Comparison of ENCODE assay signal across 9 cellular contexts in the genomic region with DNA sequence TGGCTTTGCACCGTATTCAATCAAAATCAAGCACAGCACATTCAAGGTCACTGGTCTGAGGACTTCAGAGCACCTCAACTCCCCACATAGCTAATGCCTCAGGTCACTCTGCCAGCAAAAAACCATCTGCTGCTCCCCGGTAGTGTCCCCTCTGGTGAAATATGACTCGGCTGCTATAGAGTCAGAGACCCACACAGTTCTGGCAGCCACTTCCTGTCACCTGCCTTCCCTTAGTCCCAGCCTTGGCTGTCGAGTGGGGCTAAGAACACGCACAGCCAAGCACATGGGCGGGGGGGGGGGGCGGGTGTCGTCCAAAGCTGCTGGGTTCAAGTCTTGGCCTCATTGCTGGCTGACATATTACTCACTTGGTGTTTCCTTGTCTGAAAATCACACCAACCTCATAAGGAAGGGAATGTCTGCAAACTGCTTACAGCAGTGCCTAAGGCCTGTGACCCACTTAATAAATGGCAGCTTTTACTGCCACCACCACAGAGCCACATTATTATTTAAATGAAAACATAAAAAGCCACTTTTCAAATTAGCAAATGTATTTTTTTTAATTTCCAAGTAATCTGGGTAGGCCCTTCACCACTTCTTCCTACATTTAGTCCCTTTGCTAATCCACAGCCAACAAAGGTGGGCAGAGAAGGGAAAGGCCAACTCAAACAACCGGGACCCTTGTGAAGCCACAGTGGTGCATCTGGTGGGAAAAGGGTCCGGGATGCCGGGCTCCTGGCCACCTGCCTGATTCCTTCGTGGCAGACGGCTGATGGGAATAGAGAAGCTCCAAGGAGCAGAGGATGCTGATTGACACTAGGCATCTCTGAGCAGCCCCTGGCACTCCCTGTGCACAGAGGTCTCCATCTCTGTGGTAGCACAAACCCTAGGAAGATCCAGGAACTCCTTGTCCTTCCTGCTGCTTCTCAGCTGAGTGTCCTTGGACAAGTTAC. TPM values are rescaled to one million over a fixed set of nuclear protein-coding genes. Genes with fewer than 3 reads are reported as not detected.
A peak's percentile ranks its signal among the peaks of the same experiment; 100 is the strongest.
DNase-seq lines count a peak whose midpoint lies in the region; ATAC-seq and TF ChIP-seq lines count a peak whose summit lies in the region.
"Had no signal": no experiment of that assay in that cellular context is flagged by ENCODE, and none has a peak within 500 bp of the region (broad histone marks: within the 10 kb centered on the region; RNA-seq: fewer than 3 reads in every experiment).

No MANE protein-coding gene starts in this region.

- intact Hi-C loops in gastrocnemius medialis (cut with DNase I; ENCODE audit: low total_unique reads), result loop anchor here (2.0 to 5.0 kb wide), 2 partner anchors 180 to 326 kb away; a partner anchor contains a TSS

- no peak for TF ChIP-seq RAD21 in SK-N-SH (IDR thresholded peaks at IDR 0.05; ENCODE audit: low read length)

- in situ Hi-C loops in gastrocnemius medialis (cut with MboI; ENCODE audit: low sequenced_read_pairs in 4 of 4), result no loop called here

- no peaks in the 10 kb centered on the region for H3K27me3 Mint-ChIP-seq in activated T-cell treated with anti-CD3 and anti-CD28 coated beads, Interleukin-2, amount 50 U/mL, for 72 hours (ENCODE audit: low read depth)

- no peak overlapping the region for H3K9ac ChIP-seq in SK-N-SH

- TF ChIP-seq POLR2A in gastrocnemius medialis (IDR thresholded peaks at IDR 0.05), result peak; percentile 17 to 33

- CTCF ChIA-PET in SK-N-SH (lab: Yijun Ruan, JAX), result interaction anchor here (1.0 to 6.3 kb wide), 6 partner anchors 11 to 255 kb away, joined by 3 to 39 read pairs (median 14); a partner anchor contains a TSS

- H3K27ac ChIP-seq in gastrocnemius medialis, result peak overlapping the region; percentile 81 to 91 (median 87)
- H3K27ac ChIP-seq in SK-N-SH (ENCODE audit: low read depth in 2 of 2, low read length in 1 of 2), result no peak overlapping the region; a peak in 1 of 4 replicates
- H3K27ac ChIP-seq: epithelial cell of prostate had no signal

- H3K9me3 ChIP-seq in gastrocnemius medialis (no peaks in the 10 kb centered on the region), SK-N-SH (no peaks in the 10 kb centered on the region; the same call in 1 of the 2 replicates)

- H3K79me2 ChIP-seq in SK-N-SH (ENCODE audit: insufficient read depth), result no peaks in the 10 kb centered on the region

- POLR2A ChIA-PET in SK-N-SH (lab: Yijun Ruan, JAX), result no interaction called here

- peaks cover 0 to 6% of the 10 kb centered on the region in 2 donors for H3K9me3 Mint-ChIP-seq in activated T-cell treated with anti-CD3 and anti-CD28 coated beads, Interleukin-2, amount 50 U/mL, for 72 hours

- peaks cover 4% of the 10 kb centered on the region for H3F3A ChIP-seq in SK-N-SH (replicated peaks; ENCODE audit: insufficient read depth)

- H3K27ac Mint-ChIP-seq in activated T-cell treated with anti-CD3 and anti-CD28 coated beads, Interleukin-2, amount 50 U/mL, for 72 hours, result peak overlapping the region; percentile 11

- no peak overlapping the region for H3K4me2 ChIP-seq in SK-N-SH

- H3K36me3 ChIP-seq in gastrocnemius medialis, result peaks cover 0 to 41% of the 10 kb centered on the region in 2 donors
- peaks cover 52 to 72% of the 10 kb centered on the region in 2 experiments for H3K36me3 ChIP-seq in SK-N-SH (replicated peaks in 1 of 2; ENCODE audit: control insufficient read depth in 1 of 2, insufficient read depth in 2 of 2, low read length in 1 of 2)

- H3K36me3 Mint-ChIP-seq in activated T-cell treated with anti-CD3 and anti-CD28 coated beads, Interleukin-2, amount 50 U/mL, for 72 hours (ENCODE audit: insufficient read depth in 2 of 2), result peaks cover 23 to 36% of the 10 kb centered on the region in 2 donors

- peaks cover 15% of the 10 kb centered on the region for H3K4me1 Mint-ChIP-seq in activated T-cell treated with anti-CD3 and anti-CD28 coated beads, Interleukin-2, amount 50 U/mL, for 72 hours (ENCODE audit: low read depth)

- no peak overlapping the region for H2AFZ ChIP-seq in SK-N-SH (ENCODE audit: low read depth)

- 83% methylated on average over 11 of the region's 13 CpGs for WGBS in SK-N-SH (ENCODE audit: low lambda C conversion rate)

- peak; percentile 78 for DNase-seq in NCI-H1092 treated with DMSO at 0.1 percent for 48 hours (lab: John Stamatoyannopoulos, UW)
- DNase-seq in activated T-cell treated with anti-CD3 and anti-CD28 coated beads, Interleukin-2, amount 50 U/mL, for 72 hours, result peak; percentile 50 to 57
- peak; percentile 80 to 93 for DNase-seq in gastrocnemius medialis
- no peak for DNase-seq in epidermal melanocyte (ENCODE audit: insufficient read length, low spot score)
- no peak for DNase-seq in RPMI8226
- DNase-seq in SK-N-SH, result no peak

- no peaks in the 10 kb centered on the region for H4K20me1 ChIP-seq in SK-N-SH (ENCODE audit: insufficient read depth)

- peak overlapping the region in 1 of 2 donors; percentile 11 for H3K4me3 Mint-ChIP-seq in activated T-cell treated with anti-CD3 and anti-CD28 coated beads, Interleukin-2, amount 50 U/mL, for 72 hours

- peaks cover 32 to 45% of the 10 kb centered on the region in 2 donors for H3K4me1 ChIP-seq in gastrocnemius medialis
- H3K4me1 ChIP-seq in SK-N-SH (ENCODE audit: control insufficient read depth in 1 of 2, insufficient read depth in 2 of 2, low read depth in 1 of 2, low read length in 1 of 2), result peaks cover 0 to 41% of the 10 kb centered on the region in 2 experiments; a peak in 2 of 4 replicates

- H3K27me3 ChIP-seq in gastrocnemius medialis (no peaks in the 10 kb centered on the region), SK-N-SH (ENCODE audit: insufficient read depth) (no peaks in the 10 kb centered on the region)

- ATAC-seq in GM19043 (IDR thresholded peaks at IDR 0.05; ENCODE audit: low read depth, unreplicated experiment) (peak; percentile 82), gastrocnemius medialis (peak; percentile 83 to 85), GM21526 (IDR thresholded peaks at IDR 0.05; ENCODE audit: low FRiP score, unreplicated experiment) (no peak)
- ATAC-seq in activated T-cell treated with anti-CD3 and anti-CD28 coated beads, Interleukin-2, amount 50 U/mL, for 72 hours (replicated peaks in 1 of 2), result peak; percentile 96 to 99

- TF ChIP-seq CTCF in gastrocnemius medialis (IDR thresholded peaks at IDR 0.05 in 4 of 5, conservative IDR thresholded peaks at IDR 0.05 in 1 of 5) (no peak), SK-N-SH (IDR thresholded peaks at IDR 0.05) (no peak)

- no peaks in the 10 kb centered on the region for H3K9me2 ChIP-seq in SK-N-SH

- TF ChIP-seq EP300 in SK-N-SH (IDR thresholded peaks at IDR 0.05; ENCODE audit: borderline replicate concordance in 1 of 2, low read depth in 1 of 2, low read length in 1 of 2), result no peak

- H3K4me3 ChIP-seq in gastrocnemius medialis, result no peak overlapping the region
- no peak overlapping the region for H3K4me3 ChIP-seq in SK-N-SH (ENCODE audit: low read depth in 2 of 2, low read length in 1 of 2)

TF ChIP-seq in SK-N-SH, 30 proteins besides CTCF, POLR2A, EP300 and RAD21 (continues in another document):
- TF ChIP-seq GABPA (IDR thresholded peaks at IDR 0.05; ENCODE audit: low read depth) (no peak), TCF12 (IDR thresholded peaks at IDR 0.05) (no peak), RXRA (IDR thresholded peaks at IDR 0.05; ENCODE audit: borderline replicate concordance, low read depth) (no peak)
- TF ChIP-seq, protein P1, sequence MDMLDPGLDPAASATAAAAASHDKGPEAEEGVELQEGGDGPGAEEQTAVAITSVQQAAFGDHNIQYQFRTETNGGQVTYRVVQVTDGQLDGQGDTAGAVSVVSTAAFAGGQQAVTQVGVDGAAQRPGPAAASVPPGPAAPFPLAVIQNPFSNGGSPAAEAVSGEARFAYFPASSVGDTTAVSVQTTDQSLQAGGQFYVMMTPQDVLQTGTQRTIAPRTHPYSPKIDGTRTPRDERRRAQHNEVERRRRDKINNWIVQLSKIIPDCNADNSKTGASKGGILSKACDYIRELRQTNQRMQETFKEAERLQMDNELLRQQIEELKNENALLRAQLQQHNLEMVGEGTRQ (IDR thresholded peaks at IDR 0.05; ENCODE audit: borderline replicate concordance, low read depth, low read length), result no peak
- TF ChIP-seq, protein P2, sequence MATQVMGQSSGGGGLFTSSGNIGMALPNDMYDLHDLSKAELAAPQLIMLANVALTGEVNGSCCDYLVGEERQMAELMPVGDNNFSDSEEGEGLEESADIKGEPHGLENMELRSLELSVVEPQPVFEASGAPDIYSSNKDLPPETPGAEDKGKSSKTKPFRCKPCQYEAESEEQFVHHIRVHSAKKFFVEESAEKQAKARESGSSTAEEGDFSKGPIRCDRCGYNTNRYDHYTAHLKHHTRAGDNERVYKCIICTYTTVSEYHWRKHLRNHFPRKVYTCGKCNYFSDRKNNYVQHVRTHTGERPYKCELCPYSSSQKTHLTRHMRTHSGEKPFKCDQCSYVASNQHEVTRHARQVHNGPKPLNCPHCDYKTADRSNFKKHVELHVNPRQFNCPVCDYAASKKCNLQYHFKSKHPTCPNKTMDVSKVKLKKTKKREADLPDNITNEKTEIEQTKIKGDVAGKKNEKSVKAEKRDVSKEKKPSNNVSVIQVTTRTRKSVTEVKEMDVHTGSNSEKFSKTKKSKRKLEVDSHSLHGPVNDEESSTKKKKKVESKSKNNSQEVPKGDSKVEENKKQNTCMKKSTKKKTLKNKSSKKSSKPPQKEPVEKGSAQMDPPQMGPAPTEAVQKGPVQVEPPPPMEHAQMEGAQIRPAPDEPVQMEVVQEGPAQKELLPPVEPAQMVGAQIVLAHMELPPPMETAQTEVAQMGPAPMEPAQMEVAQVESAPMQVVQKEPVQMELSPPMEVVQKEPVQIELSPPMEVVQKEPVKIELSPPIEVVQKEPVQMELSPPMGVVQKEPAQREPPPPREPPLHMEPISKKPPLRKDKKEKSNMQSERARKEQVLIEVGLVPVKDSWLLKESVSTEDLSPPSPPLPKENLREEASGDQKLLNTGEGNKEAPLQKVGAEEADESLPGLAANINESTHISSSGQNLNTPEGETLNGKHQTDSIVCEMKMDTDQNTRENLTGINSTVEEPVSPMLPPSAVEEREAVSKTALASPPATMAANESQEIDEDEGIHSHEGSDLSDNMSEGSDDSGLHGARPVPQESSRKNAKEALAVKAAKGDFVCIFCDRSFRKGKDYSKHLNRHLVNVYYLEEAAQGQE (IDR thresholded peaks at IDR 0.05; ENCODE audit: low read depth, low read length), result no peak

RNA-seq across cellular contexts. Expression of a gene that starts 37.3 kb away (rescaled TPM):
- total RNA-seq in activated T-cell treated with anti-CD3 and anti-CD28 coated beads, Interleukin-2, amount 50 U/mL, for 72 hours, result 10 to 100 TPM; 23.5 to 28.0 TPM
- 10 to 100 TPM; 20.1 to 31.7 (median 29.4) TPM for total RNA-seq in gastrocnemius medialis
- polyA plus RNA-seq in SK-N-SH (2012; rRNA removed), result 5.5 and 6.1 TPM in 2 replicates
- 4.8 and 4.9 TPM in 2 replicates for polyA plus RNA-seq in SK-N-SH (2012; cell fraction: cytosol; rRNA removed)
- polyA plus RNA-seq in SK-N-SH (2012; cell fraction: nucleus; rRNA removed), result 15.4 and 18.0 TPM in 2 replicates

RNA-seq across cellular contexts. Expression of a gene that starts 37.7 kb away (rescaled TPM):
- total RNA-seq in activated T-cell treated with anti-CD3 and anti-CD28 coated beads, Interleukin-2, amount 50 U/mL, for 72 hours, result 100 to 1,000 TPM; 155 to 181 TPM
- 100 to 1,000 TPM in 1 of 4 donors, 10 to 100 TPM in 3; 55.5 to 111 (median 68.2) TPM for total RNA-seq in gastrocnemius medialis
- polyA plus RNA-seq in SK-N-SH (2012; rRNA removed), result 44.5 and 55.1 TPM in 2 replicates
- polyA plus RNA-seq in SK-N-SH (2012; cell fraction: cytosol; rRNA removed), result 23.6 and 26.5 TPM in 2 replicates
- 107 and 244 TPM in 2 replicates for polyA plus RNA-seq in SK-N-SH (2012; cell fraction: nucleus; rRNA removed)

Comparison
In these comparisons a context has a peak if more than half of its experiments do, and no peak if none do; other contexts are left out.
1. DNase-seq: peak in NCI-H1092 treated with DMSO at 0.1 percent for 48 hours (single experiment), activated T-cell treated with anti-CD3 and anti-CD28 coated beads, Interleukin-2, amount 50 U/mL, for 72 hours (2 of 2) and gastrocnemius medialis (2 of 2); none in epidermal melanocyte (single experiment), RPMI8226 (single experiment) and SK-N-SH (single experiment).
2. H3K27ac ChIP-seq: peak in gastrocnemius medialis (4 of 4); none in SK-N-SH (0 of 2).